Comparison of ENCODE assay signal across 1 cellular context in the genomic region with DNA sequence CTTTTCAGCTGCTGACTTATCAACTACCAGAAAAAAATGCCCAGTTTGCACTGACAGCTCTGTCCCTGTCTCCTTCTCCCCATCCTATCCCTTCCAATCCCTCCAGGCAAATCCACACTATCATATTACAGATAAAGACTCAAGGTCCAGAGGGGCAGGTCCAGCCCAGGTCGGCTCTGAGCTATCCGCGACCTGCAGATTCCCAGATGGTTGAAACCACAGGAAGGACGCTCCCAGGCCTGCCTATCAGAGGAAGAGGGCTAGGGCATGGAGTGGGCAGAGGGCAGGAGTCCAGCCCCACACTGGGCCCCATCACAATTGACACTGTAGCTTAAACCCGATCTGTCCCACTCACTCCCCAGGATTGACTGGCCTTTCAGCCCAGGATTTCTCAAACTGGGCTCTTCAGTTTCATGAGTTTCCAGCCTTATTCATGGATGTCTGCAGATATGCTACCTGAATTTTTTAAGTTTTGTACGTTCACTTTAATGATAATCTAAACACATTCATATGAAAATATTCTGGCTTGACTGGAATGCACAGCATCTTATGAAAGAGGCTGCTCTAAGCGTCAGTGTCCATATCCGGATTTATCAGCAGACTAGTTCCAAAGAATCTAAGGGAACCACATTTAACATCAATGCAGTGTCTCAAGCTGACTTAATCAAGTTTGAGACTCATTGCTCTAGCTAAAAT.
TF ChIP-seq lines count a peak whose summit lies in the region.

No MANE protein-coding gene starts in this region.

TF ChIP-seq in HepG2, 621 proteins besides CTCF, POLR2A, EP300 and RAD21 (continued from another document and continues in another):
- TF ChIP-seq, protein P1, sequence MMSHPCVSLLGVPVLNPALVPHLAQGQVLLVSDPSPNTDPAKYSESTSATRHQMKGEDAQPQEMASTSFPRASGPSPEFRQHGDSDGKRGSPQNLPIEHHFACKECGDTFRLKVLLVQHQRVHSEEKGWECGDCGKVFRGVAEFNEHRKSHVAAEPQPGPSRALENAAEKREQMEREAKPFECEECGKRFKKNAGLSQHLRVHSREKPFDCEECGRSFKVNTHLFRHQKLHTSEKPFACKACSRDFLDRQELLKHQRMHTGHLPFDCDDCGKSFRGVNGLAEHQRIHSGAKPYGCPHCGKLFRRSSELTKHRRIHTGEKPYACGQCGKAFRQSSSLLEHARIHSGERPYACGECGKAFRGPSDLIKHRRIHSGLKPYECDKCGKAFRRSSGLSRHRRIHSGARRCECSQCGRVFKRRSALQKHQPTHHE (CRISPR knock-in tag; IDR thresholded peaks at IDR 0.05; ENCODE audit: borderline replicate concordance): no peak
- peak; percentile 61 for TF ChIP-seq ZNF12 (CRISPR knock-in tag; IDR thresholded peaks at IDR 0.05)
- TF ChIP-seq, protein P2, sequence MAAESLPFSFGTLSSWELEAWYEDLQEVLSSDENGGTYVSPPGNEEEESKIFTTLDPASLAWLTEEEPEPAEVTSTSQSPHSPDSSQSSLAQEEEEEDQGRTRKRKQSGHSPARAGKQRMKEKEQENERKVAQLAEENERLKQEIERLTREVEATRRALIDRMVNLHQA (CRISPR knock-in tag; IDR thresholded peaks at IDR 0.05): no peak
- no peak for TF ChIP-seq ZNF761 (CRISPR knock-in tag; conservative IDR thresholded peaks at IDR 0.05)
- TF ChIP-seq MTF1 (CRISPR knock-in tag; IDR thresholded peaks at IDR 0.05): no peak
- TF ChIP-seq TCF7 (IDR thresholded peaks at IDR 0.05; ENCODE audit: low read depth): peak; percentile 17; the same call in 1 of the 2 replicates
- TF ChIP-seq MAFF (IDR thresholded peaks at IDR 0.05; ENCODE audit: low read depth, low read length): peak; percentile 38; the same call in 1 of the 2 replicates
- TF ChIP-seq SP5 (CRISPR knock-in tag; IDR thresholded peaks at IDR 0.05; ENCODE audit: borderline replicate concordance, low read depth): peak; percentile 58
- 0 out of 2 replicates have a peak, but pooled peaks have one; percentile 54 for TF ChIP-seq TOE1 (CRISPR knock-in tag; IDR thresholded peaks at IDR 0.05)
- peak; percentile 56 for TF ChIP-seq ELF1 (CRISPR knock-in tag; IDR thresholded peaks at IDR 0.05)
- no peak for TF ChIP-seq ZNF282 (IDR thresholded peaks at IDR 0.05; ENCODE audit: partially characterized antibody)
- TF ChIP-seq ZKSCAN8 (CRISPR knock-in tag; IDR thresholded peaks at IDR 0.05; ENCODE audit: borderline replicate concordance): peak; percentile 90; the same call in 1 of the 2 replicates
- TF ChIP-seq, protein P3, sequence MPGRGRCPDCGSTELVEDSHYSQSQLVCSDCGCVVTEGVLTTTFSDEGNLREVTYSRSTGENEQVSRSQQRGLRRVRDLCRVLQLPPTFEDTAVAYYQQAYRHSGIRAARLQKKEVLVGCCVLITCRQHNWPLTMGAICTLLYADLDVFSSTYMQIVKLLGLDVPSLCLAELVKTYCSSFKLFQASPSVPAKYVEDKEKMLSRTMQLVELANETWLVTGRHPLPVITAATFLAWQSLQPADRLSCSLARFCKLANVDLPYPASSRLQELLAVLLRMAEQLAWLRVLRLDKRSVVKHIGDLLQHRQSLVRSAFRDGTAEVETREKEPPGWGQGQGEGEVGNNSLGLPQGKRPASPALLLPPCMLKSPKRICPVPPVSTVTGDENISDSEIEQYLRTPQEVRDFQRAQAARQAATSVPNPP (CRISPR knock-in tag; IDR thresholded peaks at IDR 0.05): peak; percentile 36; the same call in 1 of the 2 replicates
- TF ChIP-seq ZIK1 (CRISPR knock-in tag; IDR thresholded peaks at IDR 0.05; ENCODE audit: borderline replicate concordance, low read depth): no peak
- TF ChIP-seq CAMTA2 (CRISPR knock-in tag; IDR thresholded peaks at IDR 0.05; ENCODE audit: borderline replicate concordance): no peak
- TF ChIP-seq SP140L (CRISPR knock-in tag; IDR thresholded peaks at IDR 0.05; ENCODE audit: borderline replicate concordance): no peak
- TF ChIP-seq ZNF629 (CRISPR knock-in tag; conservative IDR thresholded peaks at IDR 0.05): no peak
- no peak; the same call in 1 of the 2 replicates for TF ChIP-seq AKAP8 (CRISPR knock-in tag; IDR thresholded peaks at IDR 0.05)
- TF ChIP-seq ZNF468 (CRISPR knock-in tag; IDR thresholded peaks at IDR 0.05): no peak
- TF ChIP-seq GATAD1 (CRISPR knock-in tag; IDR thresholded peaks at IDR 0.05): peak; percentile 55; the same call in 1 of the 2 replicates
- no peak for TF ChIP-seq ZNF326 (CRISPR knock-in tag; IDR thresholded peaks at IDR 0.05; ENCODE audit: borderline replicate concordance)
- peak; percentile 54; the same call in 1 of the 2 replicates for TF ChIP-seq THAP11 (CRISPR knock-in tag; IDR thresholded peaks at IDR 0.05)
- no peak for TF ChIP-seq ZBTB3 (CRISPR knock-in tag; IDR thresholded peaks at IDR 0.05; ENCODE audit: borderline replicate concordance, low read depth)
- TF ChIP-seq, protein P4, sequence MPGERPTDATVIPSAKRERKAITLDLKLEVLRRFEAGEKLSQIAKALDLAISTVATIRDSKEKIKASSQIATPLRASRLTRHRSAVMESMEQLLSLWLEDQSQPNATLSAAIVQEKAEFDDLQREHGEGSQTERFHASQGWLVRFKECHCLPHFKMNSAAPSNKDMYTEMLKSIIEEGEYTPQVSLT (CRISPR knock-in tag; IDR thresholded peaks at IDR 0.05; ENCODE audit: borderline replicate concordance, low read depth): no peak
- no peak for TF ChIP-seq ZNF703 (CRISPR knock-in tag; IDR thresholded peaks at IDR 0.05; ENCODE audit: borderline replicate concordance)
- 0 out of 2 replicates have a peak, but pooled peaks have one; percentile 37 for TF ChIP-seq ZSCAN21 (CRISPR knock-in tag; IDR thresholded peaks at IDR 0.05; ENCODE audit: borderline replicate concordance)
- TF ChIP-seq MIXL1 (CRISPR knock-in tag; IDR thresholded peaks at IDR 0.05): peak; percentile 78
- TF ChIP-seq, protein P5, sequence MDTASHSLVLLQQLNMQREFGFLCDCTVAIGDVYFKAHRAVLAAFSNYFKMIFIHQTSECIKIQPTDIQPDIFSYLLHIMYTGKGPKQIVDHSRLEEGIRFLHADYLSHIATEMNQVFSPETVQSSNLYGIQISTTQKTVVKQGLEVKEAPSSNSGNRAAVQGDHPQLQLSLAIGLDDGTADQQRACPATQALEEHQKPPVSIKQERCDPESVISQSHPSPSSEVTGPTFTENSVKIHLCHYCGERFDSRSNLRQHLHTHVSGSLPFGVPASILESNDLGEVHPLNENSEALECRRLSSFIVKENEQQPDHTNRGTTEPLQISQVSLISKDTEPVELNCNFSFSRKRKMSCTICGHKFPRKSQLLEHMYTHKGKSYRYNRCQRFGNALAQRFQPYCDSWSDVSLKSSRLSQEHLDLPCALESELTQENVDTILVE (CRISPR knock-in tag; IDR thresholded peaks at IDR 0.05): 0 out of 2 replicates have a peak, but pooled peaks have one; percentile 43
- TF ChIP-seq, protein P6, sequence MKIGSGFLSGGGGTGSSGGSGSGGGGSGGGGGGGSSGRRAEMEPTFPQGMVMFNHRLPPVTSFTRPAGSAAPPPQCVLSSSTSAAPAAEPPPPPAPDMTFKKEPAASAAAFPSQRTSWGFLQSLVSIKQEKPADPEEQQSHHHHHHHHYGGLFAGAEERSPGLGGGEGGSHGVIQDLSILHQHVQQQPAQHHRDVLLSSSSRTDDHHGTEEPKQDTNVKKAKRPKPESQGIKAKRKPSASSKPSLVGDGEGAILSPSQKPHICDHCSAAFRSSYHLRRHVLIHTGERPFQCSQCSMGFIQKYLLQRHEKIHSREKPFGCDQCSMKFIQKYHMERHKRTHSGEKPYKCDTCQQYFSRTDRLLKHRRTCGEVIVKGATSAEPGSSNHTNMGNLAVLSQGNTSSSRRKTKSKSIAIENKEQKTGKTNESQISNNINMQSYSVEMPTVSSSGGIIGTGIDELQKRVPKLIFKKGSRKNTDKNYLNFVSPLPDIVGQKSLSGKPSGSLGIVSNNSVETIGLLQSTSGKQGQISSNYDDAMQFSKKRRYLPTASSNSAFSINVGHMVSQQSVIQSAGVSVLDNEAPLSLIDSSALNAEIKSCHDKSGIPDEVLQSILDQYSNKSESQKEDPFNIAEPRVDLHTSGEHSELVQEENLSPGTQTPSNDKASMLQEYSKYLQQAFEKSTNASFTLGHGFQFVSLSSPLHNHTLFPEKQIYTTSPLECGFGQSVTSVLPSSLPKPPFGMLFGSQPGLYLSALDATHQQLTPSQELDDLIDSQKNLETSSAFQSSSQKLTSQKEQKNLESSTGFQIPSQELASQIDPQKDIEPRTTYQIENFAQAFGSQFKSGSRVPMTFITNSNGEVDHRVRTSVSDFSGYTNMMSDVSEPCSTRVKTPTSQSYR (CRISPR knock-in tag; IDR thresholded peaks at IDR 0.05; ENCODE audit: borderline replicate concordance): peak; percentile 21; the same call in 1 of the 2 replicates
- TF ChIP-seq ZBTB7A (CRISPR knock-in tag; IDR thresholded peaks at IDR 0.05): no peak
- TF ChIP-seq ZNF350 (CRISPR knock-in tag; IDR thresholded peaks at IDR 0.05; ENCODE audit: borderline replicate concordance, low read depth): peak; percentile 58; the same call in 1 of the 2 replicates
- TF ChIP-seq, protein P7, sequence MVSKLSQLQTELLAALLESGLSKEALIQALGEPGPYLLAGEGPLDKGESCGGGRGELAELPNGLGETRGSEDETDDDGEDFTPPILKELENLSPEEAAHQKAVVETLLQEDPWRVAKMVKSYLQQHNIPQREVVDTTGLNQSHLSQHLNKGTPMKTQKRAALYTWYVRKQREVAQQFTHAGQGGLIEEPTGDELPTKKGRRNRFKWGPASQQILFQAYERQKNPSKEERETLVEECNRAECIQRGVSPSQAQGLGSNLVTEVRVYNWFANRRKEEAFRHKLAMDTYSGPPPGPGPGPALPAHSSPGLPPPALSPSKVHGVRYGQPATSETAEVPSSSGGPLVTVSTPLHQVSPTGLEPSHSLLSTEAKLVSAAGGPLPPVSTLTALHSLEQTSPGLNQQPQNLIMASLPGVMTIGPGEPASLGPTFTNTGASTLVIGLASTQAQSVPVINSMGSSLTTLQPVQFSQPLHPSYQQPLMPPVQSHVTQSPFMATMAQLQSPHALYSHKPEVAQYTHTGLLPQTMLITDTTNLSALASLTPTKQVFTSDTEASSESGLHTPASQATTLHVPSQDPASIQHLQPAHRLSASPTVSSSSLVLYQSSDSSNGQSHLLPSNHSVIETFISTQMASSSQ (IDR thresholded peaks at IDR 0.05; ENCODE audit: low read depth): peak; percentile 18; the same call in 1 of the 2 replicates
- TF ChIP-seq, protein P7 (CRISPR knock-in tag; IDR thresholded peaks at IDR 0.05; ENCODE audit: borderline replicate concordance): peak; percentile 47; the same call in 1 of the 2 replicates
- TF ChIP-seq, protein P8, sequence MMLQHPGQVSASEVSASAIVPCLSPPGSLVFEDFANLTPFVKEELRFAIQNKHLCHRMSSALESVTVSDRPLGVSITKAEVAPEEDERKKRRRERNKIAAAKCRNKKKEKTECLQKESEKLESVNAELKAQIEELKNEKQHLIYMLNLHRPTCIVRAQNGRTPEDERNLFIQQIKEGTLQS (CRISPR knock-in tag; IDR thresholded peaks at IDR 0.05): no peak
- peak; percentile 35; the same call in 1 of the 2 replicates for TF ChIP-seq ZNF777 (CRISPR knock-in tag; IDR thresholded peaks at IDR 0.05)
- peak; percentile 70; the same call in 1 of the 2 replicates for TF ChIP-seq ZMAT3 (CRISPR knock-in tag; conservative IDR thresholded peaks at IDR 0.05)
- TF ChIP-seq ZC3H4 (CRISPR knock-in tag; IDR thresholded peaks at IDR 0.05; ENCODE audit: borderline replicate concordance): no peak
- no peak for TF ChIP-seq ARNT (IDR thresholded peaks at IDR 0.05)
- TF ChIP-seq SOX13 (IDR thresholded peaks at IDR 0.05): peak; percentile 74
- TF ChIP-seq SOX13 (CRISPR knock-in tag; conservative IDR thresholded peaks at IDR 0.05 in 1 of 2, IDR thresholded peaks at IDR 0.05 in 1 of 2): peak in 1 of 2 experiments; percentile 72; a peak in 2 of 4 replicates
- TF ChIP-seq ZNF317 (CRISPR knock-in tag; IDR thresholded peaks at IDR 0.05): 0 out of 2 replicates have a peak, but pooled peaks have one; percentile 47
- TF ChIP-seq, protein P9, sequence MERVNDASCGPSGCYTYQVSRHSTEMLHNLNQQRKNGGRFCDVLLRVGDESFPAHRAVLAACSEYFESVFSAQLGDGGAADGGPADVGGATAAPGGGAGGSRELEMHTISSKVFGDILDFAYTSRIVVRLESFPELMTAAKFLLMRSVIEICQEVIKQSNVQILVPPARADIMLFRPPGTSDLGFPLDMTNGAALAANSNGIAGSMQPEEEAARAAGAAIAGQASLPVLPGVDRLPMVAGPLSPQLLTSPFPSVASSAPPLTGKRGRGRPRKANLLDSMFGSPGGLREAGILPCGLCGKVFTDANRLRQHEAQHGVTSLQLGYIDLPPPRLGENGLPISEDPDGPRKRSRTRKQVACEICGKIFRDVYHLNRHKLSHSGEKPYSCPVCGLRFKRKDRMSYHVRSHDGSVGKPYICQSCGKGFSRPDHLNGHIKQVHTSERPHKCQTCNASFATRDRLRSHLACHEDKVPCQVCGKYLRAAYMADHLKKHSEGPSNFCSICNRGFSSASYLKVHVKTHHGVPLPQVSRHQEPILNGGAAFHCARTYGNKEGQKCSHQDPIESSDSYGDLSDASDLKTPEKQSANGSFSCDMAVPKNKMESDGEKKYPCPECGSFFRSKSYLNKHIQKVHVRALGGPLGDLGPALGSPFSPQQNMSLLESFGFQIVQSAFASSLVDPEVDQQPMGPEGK (CRISPR knock-in tag; IDR thresholded peaks at IDR 0.05): peak; percentile 96
- TF ChIP-seq EZH2 (conservative IDR thresholded peaks at IDR 0.05; ENCODE audit: low read depth, low read length): no peak
- TF ChIP-seq, protein P10, sequence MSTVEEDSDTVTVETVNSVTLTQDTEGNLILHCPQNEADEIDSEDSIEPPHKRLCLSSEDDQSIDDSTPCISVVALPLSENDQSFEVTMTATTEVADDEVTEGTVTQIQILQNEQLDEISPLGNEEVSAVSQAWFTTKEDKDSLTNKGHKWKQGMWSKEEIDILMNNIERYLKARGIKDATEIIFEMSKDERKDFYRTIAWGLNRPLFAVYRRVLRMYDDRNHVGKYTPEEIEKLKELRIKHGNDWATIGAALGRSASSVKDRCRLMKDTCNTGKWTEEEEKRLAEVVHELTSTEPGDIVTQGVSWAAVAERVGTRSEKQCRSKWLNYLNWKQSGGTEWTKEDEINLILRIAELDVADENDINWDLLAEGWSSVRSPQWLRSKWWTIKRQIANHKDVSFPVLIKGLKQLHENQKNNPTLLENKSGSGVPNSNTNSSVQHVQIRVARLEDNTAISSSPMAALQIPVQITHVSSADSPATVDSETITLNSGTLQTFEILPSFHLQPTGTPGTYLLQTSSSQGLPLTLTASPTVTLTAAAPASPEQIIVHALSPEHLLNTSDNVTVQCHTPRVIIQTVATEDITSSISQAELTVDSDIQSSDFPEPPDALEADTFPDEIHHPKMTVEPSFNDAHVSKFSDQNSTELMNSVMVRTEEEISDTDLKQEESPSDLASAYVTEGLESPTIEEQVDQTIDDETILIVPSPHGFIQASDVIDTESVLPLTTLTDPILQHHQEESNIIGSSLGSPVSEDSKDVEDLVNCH (CRISPR knock-in tag; IDR thresholded peaks at IDR 0.05): no peak
- TF ChIP-seq MTA1 (CRISPR knock-in tag; IDR thresholded peaks at IDR 0.05; ENCODE audit: borderline replicate concordance): peak; percentile 94
- no peak for TF ChIP-seq TEAD2 (CRISPR knock-in tag; IDR thresholded peaks at IDR 0.05)
